9 cellular contexts compared by ENCODE assay signal in the genomic region with DNA sequence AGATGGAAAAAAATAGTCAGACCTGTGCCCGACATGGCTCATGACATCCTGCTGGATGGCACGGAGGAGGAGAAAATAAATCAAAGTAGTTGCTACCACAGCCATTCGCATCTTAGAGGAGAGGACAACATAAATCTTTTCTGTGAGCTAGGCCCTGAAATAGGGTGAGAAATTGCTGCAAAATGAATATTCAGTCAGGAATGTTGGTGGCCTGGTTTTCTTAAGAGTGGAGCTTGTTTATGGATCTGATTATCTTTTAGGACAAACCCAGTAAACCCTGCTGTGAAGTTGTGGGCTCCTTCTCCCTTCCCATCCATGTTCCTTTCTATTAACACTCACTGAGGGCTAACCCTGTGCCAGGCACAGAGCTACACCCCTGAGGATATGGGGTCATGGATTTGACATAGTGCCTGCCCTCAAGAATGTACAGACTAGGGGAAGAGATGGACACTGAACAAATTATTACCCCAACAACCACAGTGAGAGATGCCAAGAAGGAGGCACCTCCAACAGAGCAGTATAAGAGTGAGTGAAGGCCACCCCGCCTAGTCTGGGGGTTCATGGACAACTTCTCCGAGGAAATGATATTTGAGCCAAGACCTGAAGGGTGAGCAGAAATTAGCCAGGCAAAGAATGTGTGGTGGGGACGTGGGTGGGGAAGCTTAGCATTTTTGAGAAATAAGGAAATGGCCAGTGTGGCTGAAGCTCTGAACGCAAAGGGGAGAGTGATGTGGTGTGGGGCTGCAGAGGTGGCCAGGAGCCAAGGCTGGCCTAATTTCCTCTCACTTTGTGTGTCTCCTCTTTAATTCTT.
DNase-seq lines count a peak whose midpoint lies in the region; ATAC-seq, FAIRE-seq and TF ChIP-seq lines count a peak whose summit lies in the region.
"Had no signal": no experiment of that assay in that cellular context is flagged by ENCODE, and none has a peak within 500 bp of the region (broad histone marks: within the 10 kb centered on the region; RNA-seq: fewer than 3 reads in every experiment).

No MANE protein-coding gene starts in this region.

- 50% methylated on average over 2 of the region's 7 CpGs; no CpG with 5 or more reads in 1 of the 2 experiments for WGBS in IMR-90 (ENCODE audit: extremely low coverage in 2 of 2, insufficient read length in 1 of 2), 2 experiments
- 42 to 52% (median 43%) methylated on average over 7 of the region's 7 CpGs for WGBS in ovary, 3 donors

- H2AK5ac ChIP-seq in IMR-90 (ENCODE audit: low read depth, low read length) = no peak overlapping the region

- H3K56ac ChIP-seq in IMR-90 (ENCODE audit: extremely low read depth, insufficient read depth, low read length) = no peak overlapping the region

- peak overlapping the region in 1 of 2 experiments; percentile 56; a peak in 2 of 4 replicates for H4K8ac ChIP-seq in IMR-90 (ENCODE audit: low read depth in 2 of 2, low read length in 2 of 2)

- no peaks in the 10 kb centered on the region for H3K27me3 ChIP-seq in IMR-90 (ENCODE audit: control insufficient read depth, insufficient read depth, low read length)
- H3K27me3 ChIP-seq in ovary = no peaks in the 10 kb centered on the region

- H4K5ac ChIP-seq in IMR-90 (ENCODE audit: low read depth, low read length) = peak overlapping the region; percentile 9; the same call in 1 of the 2 replicates

- H3K4me1 Mint-ChIP-seq in glutamatergic neuron (ENCODE audit: low read depth, unreplicated experiment) = no peaks in the 10 kb centered on the region

- H3K9me1 ChIP-seq in IMR-90 (ENCODE audit: insufficient read depth, low read length) = no peaks in the 10 kb centered on the region

- in situ Hi-C loops in IMR-90 (cut with MboI; ENCODE audit: low sequenced_read_pairs) = loop anchor here (5.0 to 25.0 kb wide), 2 partner anchors 336 to 741 kb away; partner anchors contain the start of gene SETMAR

- TF ChIP-seq POLR2A in IMR-90 (IDR thresholded peaks at IDR 0.05; ENCODE audit: low read depth, low read length) (no peak), ovary (IDR thresholded peaks at IDR 0.05) (no peak)

- peak; percentile 76 for DNase-seq in AG20443 (ENCODE audit: low spot score)
- peak; percentile 49 for DNase-seq in IMR-90
- DNase-seq in dedifferentiated amniotic fluid mesenchymal stem cell (ENCODE audit: extremely low spot score) = peak; percentile 35
- peak in 4 of 5 donors; percentile 15 to 40 (median 26) for DNase-seq in ovary
- DNase-seq in activated T-cell treated with anti-CD3 and anti-CD28 coated beads for 4 hours = no peak
- no peak for DNase-seq in glutamatergic neuron
- DNase-seq in D721Med (ENCODE audit: insufficient read length, low spot score) = no peak
- DNase-seq: NCI-H1694 had no signal

- POLR2A ChIA-PET in IMR-90 (lab: Charles Lee; ENCODE audit: unreplicated experiment) = interaction anchor here (1.1 kb wide), 1 partner anchor 74 kb away, joined by 4 read pairs; no protein-coding TSS in a partner anchor

- no peaks in the 10 kb centered on the region for H3K79me1 ChIP-seq in IMR-90 (ENCODE audit: low read depth in 1 of 2, low read length in 2 of 2)

- no peaks in the 10 kb centered on the region for H3K36me3 ChIP-seq in IMR-90 (ENCODE audit: control insufficient read depth, insufficient read depth, low read length)
- H3K36me3 ChIP-seq in ovary = no peaks in the 10 kb centered on the region

- CTCF ChIA-PET in IMR-90 (lab: Yijun Ruan, JAX) = interaction anchor here (0.5 to 1.7 kb wide), 7 partner anchors 10 to 342 kb away, joined by 3 to 8 read pairs (median 4); no protein-coding TSS in a partner anchor

- H3K4me3 ChIP-seq in IMR-90 (ENCODE audit: insufficient read depth, low read depth, low read length) (no peak overlapping the region), ovary (no peak overlapping the region)

- H3K9ac ChIP-seq in IMR-90 (ENCODE audit: low read depth, low read length) = no peak overlapping the region

- H2AFZ ChIP-seq in IMR-90 (replicated peaks; ENCODE audit: low read length, poor library complexity) = peak overlapping the region; percentile 38

- peak overlapping the region; percentile 30 for H4K91ac ChIP-seq in IMR-90 (ENCODE audit: insufficient read depth, low read depth, low read length)

- intact Hi-C loops in IMR-90 (cut with micrococcal nuclease) = loop anchor here (10.0 kb wide), 1 partner anchor 698 kb away; no protein-coding TSS in a partner anchor
- intact Hi-C loops in ovary (cut with DNase I) = loop anchor here in 1 of 4 donors (10.0 kb wide), 1 partner anchor 338 kb away; no protein-coding TSS in a partner anchor

- no peak overlapping the region; the same call in 1 of the 2 replicates for H3K14ac ChIP-seq in IMR-90 (replicated peaks; ENCODE audit: low read depth, low read length)

- H2BK5ac ChIP-seq in IMR-90 (ENCODE audit: low read depth, low read length, poor library complexity, severe bottlenecking) = peak overlapping the region; percentile 72

- H3K27ac Mint-ChIP-seq in glutamatergic neuron (ENCODE audit: unreplicated experiment) = no peak overlapping the region

- no peaks in the 10 kb centered on the region for H4K20me1 ChIP-seq in IMR-90 (ENCODE audit: insufficient read depth, low read length)

- peak overlapping the region; percentile 34; the same call in 1 of the 2 replicates for H3K4ac ChIP-seq in IMR-90 (ENCODE audit: low read depth, low read length)

- dilution Hi-C loops in IMR-90 (cut with HindIII; ENCODE audit: low sequenced_read_pairs, unreplicated experiment) = no loop called here

- no peak for FAIRE-seq in D721Med (lab: Jason Lieb, UNC)

- H2BK120ac ChIP-seq in IMR-90 (ENCODE audit: low read depth, low read length) = peak overlapping the region; percentile 44

- no peak overlapping the region for H3K27ac ChIP-seq in IMR-90 (ENCODE audit: insufficient read depth, low read length)
- no peak overlapping the region for H3K27ac ChIP-seq in ovary

- ATAC-seq in IMR-90 (ENCODE audit: low read depth) = peak; percentile 50
- no peak for ATAC-seq in HG03378 (IDR thresholded peaks at IDR 0.05; ENCODE audit: unreplicated experiment)

- BruUV-seq in IMR-90 (replicated peaks; lab: Mats Ljungman, UMichigan) = no TSS peak

- TF ChIP-seq EP300 in ovary (IDR thresholded peaks at IDR 0.05) = no peak

- H3K4me3 Mint-ChIP-seq in glutamatergic neuron (ENCODE audit: unreplicated experiment) = no peak overlapping the region

- peak overlapping the region; percentile 34; the same call in 1 of the 2 replicates for H3K4me2 ChIP-seq in IMR-90 (ENCODE audit: low read depth, low read length)

- H3K9me3 ChIP-seq in IMR-90 (ENCODE audit: control insufficient read depth, insufficient read depth, low read length) (no peaks in the 10 kb centered on the region), ovary (no peaks in the 10 kb centered on the region)

- H3K9me3 Mint-ChIP-seq in glutamatergic neuron (ENCODE audit: unreplicated experiment) = no peaks in the 10 kb centered on the region

- peaks cover 8% of the 10 kb centered on the region for H3K4me1 ChIP-seq in IMR-90 (ENCODE audit: control insufficient read depth, insufficient read depth, low read length)
- H3K4me1 ChIP-seq in ovary (ENCODE audit: insufficient read depth) = peaks cover 2% of the 10 kb centered on the region

- peaks cover 3% of the 10 kb centered on the region for H3K27me3 Mint-ChIP-seq in glutamatergic neuron (ENCODE audit: unreplicated experiment)

- H3K18ac ChIP-seq in IMR-90 (ENCODE audit: low read depth, low read length) = peak overlapping the region; percentile 48; the same call in 1 of the 2 replicates

- no peak overlapping the region for H3K23ac ChIP-seq in IMR-90 (ENCODE audit: low read depth, low read length)

- TF ChIP-seq CTCF in IMR-90 (conservative IDR thresholded peaks at IDR 0.05; ENCODE audit: low read depth, low read length) = no peak
- TF ChIP-seq CTCF in ovary (IDR thresholded peaks at IDR 0.05) = no peak
- no peak for TF ChIP-seq CTCF in glutamatergic neuron (IDR thresholded peaks at IDR 0.05; ENCODE audit: partially characterized antibody, unreplicated experiment)
- TF ChIP-seq CTCF in D721Med (IDR thresholded peaks at IDR 0.05; ENCODE audit: insufficient read depth, missing control alignments) = no peak

- H2AK9ac ChIP-seq in IMR-90 (replicated peaks; ENCODE audit: low read depth, low read length, poor library complexity) = no peak overlapping the region

- H2BK15ac ChIP-seq in IMR-90 (ENCODE audit: low read depth, low read length) = peak overlapping the region; percentile 8; the same call in 1 of the 3 replicates

- no peaks in the 10 kb centered on the region for H3K36me3 Mint-ChIP-seq in glutamatergic neuron (ENCODE audit: unreplicated experiment)

- TF ChIP-seq RAD21 in IMR-90 (IDR thresholded peaks at IDR 0.05; ENCODE audit: low read length) = no peak

- H2BK20ac ChIP-seq in IMR-90 (ENCODE audit: low read depth, low read length) = peak overlapping the region; percentile 6; the same call in 1 of the 2 replicates

TF ChIP-seq in IMR-90, 13 proteins besides CTCF, POLR2A, EP300 and RAD21:
- TF ChIP-seq SMC3 (IDR thresholded peaks at IDR 0.05; ENCODE audit: low read depth, low read length) (no peak), ELK1 (IDR thresholded peaks at IDR 0.05; ENCODE audit: borderline replicate concordance, low read depth, low read length) (no peak), BHLHE40 (IDR thresholded peaks at IDR 0.05; ENCODE audit: low read depth, low read length) (no peak), RFX5 (IDR thresholded peaks at IDR 0.05; ENCODE audit: low read depth, low read length) (no peak), NFE2L2 (IDR thresholded peaks at IDR 0.05; ENCODE audit: low read depth, low read length) (no peak), CHD1 (IDR thresholded peaks at IDR 0.05; ENCODE audit: low read depth, low read length) (no peak)
- TF ChIP-seq, protein P1, sequence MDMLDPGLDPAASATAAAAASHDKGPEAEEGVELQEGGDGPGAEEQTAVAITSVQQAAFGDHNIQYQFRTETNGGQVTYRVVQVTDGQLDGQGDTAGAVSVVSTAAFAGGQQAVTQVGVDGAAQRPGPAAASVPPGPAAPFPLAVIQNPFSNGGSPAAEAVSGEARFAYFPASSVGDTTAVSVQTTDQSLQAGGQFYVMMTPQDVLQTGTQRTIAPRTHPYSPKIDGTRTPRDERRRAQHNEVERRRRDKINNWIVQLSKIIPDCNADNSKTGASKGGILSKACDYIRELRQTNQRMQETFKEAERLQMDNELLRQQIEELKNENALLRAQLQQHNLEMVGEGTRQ (IDR thresholded peaks at IDR 0.05; ENCODE audit: low read depth, low read length) = no peak

Comparison
In these comparisons a context has a peak if more than half of its experiments do, and no peak if none do; other contexts are left out.
1. DNase-seq: peak in AG20443 (single experiment), IMR-90 (single experiment), dedifferentiated amniotic fluid mesenchymal stem cell (single experiment) and ovary (4 of 5); none in activated T-cell treated with anti-CD3 and anti-CD28 coated beads for 4 hours (single experiment), glutamatergic neuron (single experiment) and D721Med (single experiment).